1 cellular context compared by ENCODE assay signal in genomic region chr11:65898656-65899355, GRCh38.
A peak's percentile ranks its signal among the peaks of the same experiment; 100 is the strongest.
TF ChIP-seq lines count a peak whose summit lies in the region.

No MANE protein-coding gene starts in this region.

TF ChIP-seq in IMR-90, 13 proteins besides CTCF, POLR2A, EP300 and RAD21 (continued from another document):
- peak; percentile 31; the same call in 1 of the 2 replicates for TF ChIP-seq CHD1 (IDR thresholded peaks at IDR 0.05; ENCODE audit: low read depth, low read length)
TF ChIP-seq in IMR-90: peak in this region for 2.
